20 cellular contexts compared by ENCODE assay signal in genomic region chr12:49543914-49544815, GRCh38. TPM values are rescaled to one million over a fixed set of nuclear protein-coding genes. Genes with fewer than 3 reads are reported as not detected.
DNase-seq lines count a peak whose midpoint lies in the region; ATAC-seq, FAIRE-seq and TF ChIP-seq lines count a peak whose summit lies in the region.
"Had no signal": no experiment of that assay in that cellular context is flagged by ENCODE, and none has a peak within 500 bp of the region (broad histone marks: within the 10 kb centered on the region; RNA-seq: fewer than 3 reads in every experiment).

No MANE protein-coding gene starts in this region.

- H3K36me3 ChIP-seq in HepG2 (replicated peaks in 1 of 2; ENCODE audit: control insufficient read depth in 1 of 2, insufficient read depth in 2 of 2, low read length in 2 of 2) (no peaks in the 10 kb centered on the region), tibial nerve (no peaks in the 10 kb centered on the region)
- H3K36me3 ChIP-seq: adrenal gland, cardiac muscle cell, pancreas, uterus had no signal

- H3K9ac ChIP-seq in HepG2 (ENCODE audit: insufficient read depth, low read depth, low read length): no peak overlapping the region

- H3K4me3 ChIP-seq in dorsolateral prefrontal cortex: peak overlapping the region in 2 of 59 donors; percentile 8 to 22
- peak overlapping the region in 2 of 3 experiments; percentile 25 to 70; a peak in 2 of 6 replicates for H3K4me3 ChIP-seq in HepG2 (replicated peaks in 1 of 3; ENCODE audit: insufficient read depth in 1 of 3, low read depth in 2 of 3, low read length in 3 of 3)
- no peak overlapping the region for H3K4me3 ChIP-seq in tibial nerve
- H3K4me3 ChIP-seq: adrenal gland, cardiac muscle cell, pancreas, uterus had no signal

- no peak for TF ChIP-seq RAD21 in HepG2 (CRISPR knock-in tag; IDR thresholded peaks at IDR 0.05)

- no peak for ATAC-seq in stimulated activated naive CD8-positive, alpha-beta T cell treated with anti-CD3 and anti-CD28 coated beads, Interleukin-15, amount 100 ng/mL, for 72 hours
- ATAC-seq in HepG2: no peak
- ATAC-seq: left lobe of liver, pancreas, T-helper 17 cell had no signal

- POLR2A ChIA-PET in HepG2 (lab: Yijun Ruan, JAX): interaction anchor here (0.6 kb wide), 1 partner anchor 12 kb away, joined by 3 read pairs; no protein-coding TSS in a partner anchor

- no peaks in the 10 kb centered on the region for H3K9me3 ChIP-seq in HepG2 (ENCODE audit: low read length)
- H3K9me3 ChIP-seq in tibial nerve: no peaks in the 10 kb centered on the region
- H3K9me3 ChIP-seq: adrenal gland, pancreas, uterus had no signal

- H2AFZ ChIP-seq in HepG2 (ENCODE audit: low read length): no peak overlapping the region

- 47% methylated on average over 15 of the region's 39 CpGs for WGBS in HepG2 (ENCODE audit: low lambda C conversion rate)
- 26% methylated on average over 27 to 30 of the region's 39 CpGs for WGBS in tibial nerve, 2 donors

- H3K4me1 Mint-ChIP-seq in stimulated activated naive CD8-positive, alpha-beta T cell treated with anti-CD3 and anti-CD28 coated beads, Interleukin-15, Interleukin-2, amounts not matched to agents 100 ng/mL and 50 ng/mL, for 24 hours (ENCODE audit: low read depth): peaks cover 37% of the 10 kb centered on the region
- H3K4me1 Mint-ChIP-seq in stimulated activated naive CD8-positive, alpha-beta T cell treated with anti-CD3 and anti-CD28 coated beads, Interleukin-15, amount 100 ng/mL, for 72 hours: peaks cover 77% of the 10 kb centered on the region
- H3K4me1 Mint-ChIP-seq in chondrocyte (ENCODE audit: low read depth): peaks cover 3% of the 10 kb centered on the region

- no TSS peak for BruUV-seq in HepG2 (replicated peaks; lab: Mats Ljungman, UMichigan)

- TF ChIP-seq EP300 in HepG2 (IDR thresholded peaks at IDR 0.05; ENCODE audit: low read depth in 2 of 2, low read length in 2 of 2) (no peak), HepG2 (CRISPR knock-in tag; IDR thresholded peaks at IDR 0.05; ENCODE audit: borderline replicate concordance) (no peak), tibial nerve (IDR thresholded peaks at IDR 0.05) (no peak)

- TF ChIP-seq POLR2A in HepG2 (IDR thresholded peaks at IDR 0.05; ENCODE audit: insufficient read depth in 1 of 2, low read depth in 2 of 2, low read length in 2 of 2): no peak
- no peak for TF ChIP-seq POLR2A in tibial nerve (IDR thresholded peaks at IDR 0.05)

- H3K4me3 Mint-ChIP-seq in stimulated activated naive CD8-positive, alpha-beta T cell treated with anti-CD3 and anti-CD28 coated beads, Interleukin-15, Interleukin-2, amounts not matched to agents 100 ng/mL and 50 ng/mL, for 24 hours: no peak overlapping the region
- H3K4me3 Mint-ChIP-seq in stimulated activated naive CD8-positive, alpha-beta T cell treated with anti-CD3 and anti-CD28 coated beads, Interleukin-15, amount 100 ng/mL, for 72 hours: no peak overlapping the region
- H3K4me3 Mint-ChIP-seq in chondrocyte (ENCODE audit: unreplicated experiment): no peak overlapping the region
- H3K4me3 Mint-ChIP-seq: HFFc6, T-helper 17 cell had no signal

- H3K27ac Mint-ChIP-seq in stimulated activated naive CD8-positive, alpha-beta T cell treated with anti-CD3 and anti-CD28 coated beads, Interleukin-15, Interleukin-2, amounts not matched to agents 100 ng/mL and 50 ng/mL, for 24 hours: peak overlapping the region; percentile 73
- H3K27ac Mint-ChIP-seq in stimulated activated naive CD8-positive, alpha-beta T cell treated with anti-CD3 and anti-CD28 coated beads, Interleukin-15, amount 100 ng/mL, for 72 hours: peak overlapping the region in 1 of 2 donors; percentile 16
- no peak overlapping the region for H3K27ac Mint-ChIP-seq in chondrocyte (ENCODE audit: unreplicated experiment)
- H3K27ac Mint-ChIP-seq: HFFc6 had no signal

- H3K36me3 Mint-ChIP-seq in stimulated activated naive CD8-positive, alpha-beta T cell treated with anti-CD3 and anti-CD28 coated beads, Interleukin-15, Interleukin-2, amounts not matched to agents 100 ng/mL and 50 ng/mL, for 24 hours (ENCODE audit: low read depth): no peaks in the 10 kb centered on the region
- no peaks in the 10 kb centered on the region for H3K36me3 Mint-ChIP-seq in chondrocyte (ENCODE audit: low read depth)

- H3K79me2 ChIP-seq in HepG2 (ENCODE audit: insufficient read depth, low read length): no peaks in the 10 kb centered on the region

- peak overlapping the region; percentile 83 for H3K4me2 ChIP-seq in HepG2 (ENCODE audit: low read depth, low read length)

- no peaks in the 10 kb centered on the region for H4K20me1 ChIP-seq in HepG2 (ENCODE audit: insufficient read depth, low read length)

- intact Hi-C loops in dorsolateral prefrontal cortex (cut with DNase I): no loop called here
- intact Hi-C loops in HepG2 (cut with micrococcal nuclease; ENCODE audit: unreplicated experiment): no loop called here

- no peak for TF ChIP-seq CTCF in dorsolateral prefrontal cortex (IDR thresholded peaks at IDR 0.05 in 54 of 56, conservative IDR thresholded peaks at IDR 0.05 in 2 of 56; ENCODE audit: low read depth in 1 of 56, partially characterized antibody in 56 of 56)
- TF ChIP-seq CTCF in HepG2 (CRISPR knock-in tag; IDR thresholded peaks at IDR 0.05): no peak
- no peak for TF ChIP-seq CTCF in chondrocyte (IDR thresholded peaks at IDR 0.05)
- no peak for TF ChIP-seq CTCF in tibial nerve (IDR thresholded peaks at IDR 0.05)

- CTCF ChIA-PET in HepG2 (lab: Yijun Ruan, JAX; ENCODE audit: low intra/inter-chr PET ratio, low total read pairs): no interaction called here

- in situ Hi-C loops in HepG2 (cut with HindIII; ENCODE audit: extremely low pct_ligation_motif_present, low pct_unique_long_range_greater_than_20kb): no loop called here

- FAIRE-seq in HepG2 (lab: Jason Lieb, UNC): no peak
- FAIRE-seq: GM12891, pancreas had no signal

- no peak for DNase-seq in stimulated activated naive CD8-positive, alpha-beta T cell treated with anti-CD3 and anti-CD28 coated beads, Interleukin-15, amount 100 ng/mL, for 72 hours
- DNase-seq in dorsolateral prefrontal cortex (peak in 6 of 10 donors; percentile 23 to 81 (median 62)), HepG2 (ENCODE audit: low spot score) (no peak), chondrocyte (ENCODE audit: low spot score) (no peak), tibial nerve (ENCODE audit: low spot score in 2 of 2) (no peak)
- no peak for DNase-seq in activated naive CD4-positive, alpha-beta T cell treated with anti-CD3 and anti-CD28 coated beads, Interleukin-2, amount 50 U/mL, for 16 hours
- no peak for DNase-seq in stimulated activated CD4-positive, alpha-beta T cell treated with anti-CD3 and anti-CD28 coated beads, Interleukin-15, amount 100 ng/mL, for 24 hours
- DNase-seq: adrenal gland; effector memory CD4-positive, alpha-beta T cell; GDM1; HFFc6; NCI-H1105; NCI-H526 treated with DMSO at 0.1 percent for 48 hours; T-helper 17 cell; uterus had no signal

- peaks cover 25% of the 10 kb centered on the region for H3K27me3 Mint-ChIP-seq in stimulated activated naive CD8-positive, alpha-beta T cell treated with anti-CD3 and anti-CD28 coated beads, Interleukin-15, Interleukin-2, amounts not matched to agents 100 ng/mL and 50 ng/mL, for 24 hours
- H3K27me3 Mint-ChIP-seq in stimulated activated naive CD8-positive, alpha-beta T cell treated with anti-CD3 and anti-CD28 coated beads, Interleukin-15, amount 100 ng/mL, for 72 hours: peaks cover 24% of the 10 kb centered on the region
- H3K27me3 Mint-ChIP-seq in chondrocyte (ENCODE audit: low read depth): peaks cover 30% of the 10 kb centered on the region

- no peaks in the 10 kb centered on the region for H3K9me3 Mint-ChIP-seq in stimulated activated naive CD8-positive, alpha-beta T cell treated with anti-CD3 and anti-CD28 coated beads, Interleukin-15, Interleukin-2, amounts not matched to agents 100 ng/mL and 50 ng/mL, for 24 hours
- no peaks in the 10 kb centered on the region for H3K9me3 Mint-ChIP-seq in stimulated activated naive CD8-positive, alpha-beta T cell treated with anti-CD3 and anti-CD28 coated beads, Interleukin-15, amount 100 ng/mL, for 72 hours
- H3K9me3 Mint-ChIP-seq in chondrocyte (ENCODE audit: low read depth): no peaks in the 10 kb centered on the region
- H3K9me3 Mint-ChIP-seq: HFFc6 had no signal

- H3K27ac ChIP-seq in dorsolateral prefrontal cortex (peak overlapping the region in 36 of 59 donors; percentile 12 to 74 (median 44)), HepG2 (ENCODE audit: extremely low read length, insufficient read depth, low read length) (no peak overlapping the region), tibial nerve (no peak overlapping the region)
- H3K27ac ChIP-seq: adrenal gland, cardiac muscle cell, pancreas, uterus had no signal

- H3K27me3 ChIP-seq in dorsolateral prefrontal cortex (peaks cover 0 to 3% (median 0%) of the 10 kb centered on the region in 45 donors), HepG2 (ENCODE audit: control insufficient read depth in 1 of 2, insufficient read depth in 2 of 2, low read length in 2 of 2) (peaks cover 6 to 28% of the 10 kb centered on the region in 2 experiments), tibial nerve (peaks cover 0 to 79% of the 10 kb centered on the region in 2 donors)
- H3K27me3 ChIP-seq: pancreas, uterus had no signal

- peaks cover 86% of the 10 kb centered on the region for H3K4me1 ChIP-seq in HepG2 (ENCODE audit: insufficient read depth, low read length)
- H3K4me1 ChIP-seq in tibial nerve: peaks cover 0 to 17% (median 8%) of the 10 kb centered on the region in 4 donors
- H3K4me1 ChIP-seq: pancreas, uterus had no signal

RNA-seq across cellular contexts. Expression of gene KCNH3, which starts 5.3 kb away (rescaled TPM):
- total RNA-seq in dorsolateral prefrontal cortex (100 to 1,000 TPM in 36 of 120 experiments, 10 to 100 TPM in 84; 31.1 to 139 (median 94.3) TPM), HepG2 (2016; rRNA removed; fragmentation: Illumina TruSeq; extraction: Trizol) (0.07 and 0.13 TPM in 2 replicates), chondrocyte (0.10 to 0.27 TPM in 2 of 3 replicates, not detected in the other), tibial nerve (under 1 TPM in 2 of 4 donors, not detected in 2; 0.21 to 0.30 TPM)
- not detected in 2 replicates for total RNA-seq in HepG2 (2016; cell fraction: cytosol; rRNA removed; fragmentation: Illumina TruSeq; extraction: Trizol; ENCODE audit: low read depth)
- total RNA-seq in HepG2 (2016; cell fraction: insoluble cytoplasmic fraction; rRNA removed; fragmentation: Illumina TruSeq; extraction: Trizol): 0.06 and 0.09 TPM in 2 replicates
- total RNA-seq in HepG2 (2016; cell fraction: membrane; rRNA removed; fragmentation: Illumina TruSeq; extraction: Trizol): not detected in 2 replicates
- total RNA-seq in HepG2 (2016; cell fraction: nucleus; rRNA removed; fragmentation: Illumina TruSeq; extraction: Trizol): not detected in 2 replicates
- polyA plus RNA-seq in HepG2 (2011; rRNA removed): 0.01 and 0.03 TPM in 2 replicates
- polyA plus RNA-seq in HepG2 (2011; cell fraction: cytosol; rRNA removed): 0.04 TPM in 1 of 2 replicates, not detected in the other
- polyA plus RNA-seq in HepG2 (2011; cell fraction: nucleus; rRNA removed): 0.05 and 0.23 TPM in 2 replicates
- polyA plus RNA-seq in HepG2 (2012): 0.08 TPM in 1 of 2 replicates, not detected in the other
- polyA plus RNA-seq in HepG2 (2016; cell fraction: cytosol; fragmentation: Illumina TruSeq; extraction: Trizol; ENCODE audit: low read depth): not detected in 2 replicates
- not detected in 2 replicates for polyA plus RNA-seq in HepG2 (2016; cell fraction: insoluble cytoplasmic fraction; fragmentation: Illumina TruSeq; extraction: Trizol; ENCODE audit: low read depth)
- 0.32 TPM in 1 of 2 replicates, not detected in the other for polyA plus RNA-seq in HepG2 (2016; cell fraction: membrane; fragmentation: Illumina TruSeq; extraction: Trizol; ENCODE audit: low read depth)
- polyA plus RNA-seq in HepG2 (2016; cell fraction: nucleus; fragmentation: Illumina TruSeq; extraction: Trizol; ENCODE audit: insufficient read depth, low read depth): 0.48 TPM in 1 of 2 replicates, not detected in the other
- polyA minus RNA-seq in HepG2 (2011; rRNA and poly(A)+ RNA removed; ENCODE audit: low replicate concordance): not detected in 2 replicates
- polyA minus RNA-seq in HepG2 (2011; cell fraction: cytosol; rRNA and poly(A)+ RNA removed): not detected in 2 replicates
- polyA minus RNA-seq in HepG2 (2011; cell fraction: nucleus; rRNA and poly(A)+ RNA removed): not detected in 2 replicates

RNA-seq across cellular contexts. Expression of gene MCRS1, which starts 23.8 kb away (rescaled TPM):
- total RNA-seq in dorsolateral prefrontal cortex (10 to 100 TPM; 42.9 to 84.1 (median 60.3) TPM), HepG2 (2016; rRNA removed; fragmentation: Illumina TruSeq; extraction: Trizol) (66.3 and 76.8 TPM in 2 replicates), chondrocyte (44.9 to 55.9 TPM (median 47.2 TPM) in 3 replicates), tibial nerve (10 to 100 TPM; 42.0 to 67.2 (median 64.5) TPM)
- 32.9 and 37.0 TPM in 2 replicates for total RNA-seq in HepG2 (2016; cell fraction: cytosol; rRNA removed; fragmentation: Illumina TruSeq; extraction: Trizol; ENCODE audit: low read depth)
- total RNA-seq in HepG2 (2016; cell fraction: insoluble cytoplasmic fraction; rRNA removed; fragmentation: Illumina TruSeq; extraction: Trizol): 64.5 and 67.8 TPM in 2 replicates
- 57.5 and 79.5 TPM in 2 replicates for total RNA-seq in HepG2 (2016; cell fraction: membrane; rRNA removed; fragmentation: Illumina TruSeq; extraction: Trizol)
- total RNA-seq in HepG2 (2016; cell fraction: nucleus; rRNA removed; fragmentation: Illumina TruSeq; extraction: Trizol): 53.8 and 61.6 TPM in 2 replicates
- 51.0 and 51.1 TPM in 2 replicates for polyA plus RNA-seq in HepG2 (2011; rRNA removed)
- polyA plus RNA-seq in HepG2 (2011; cell fraction: cytosol; rRNA removed): 42.1 and 59.2 TPM in 2 replicates
- polyA plus RNA-seq in HepG2 (2011; cell fraction: nucleus; rRNA removed): 183 and 211 TPM in 2 replicates
- 23.8 and 25.1 TPM in 2 replicates for polyA plus RNA-seq in HepG2 (2012)
- polyA plus RNA-seq in HepG2 (2016; cell fraction: cytosol; fragmentation: Illumina TruSeq; extraction: Trizol; ENCODE audit: low read depth): 23.7 and 32.2 TPM in 2 replicates
- polyA plus RNA-seq in HepG2 (2016; cell fraction: insoluble cytoplasmic fraction; fragmentation: Illumina TruSeq; extraction: Trizol; ENCODE audit: low read depth): 64.6 and 74.5 TPM in 2 replicates
- 48.0 and 61.2 TPM in 2 replicates for polyA plus RNA-seq in HepG2 (2016; cell fraction: membrane; fragmentation: Illumina TruSeq; extraction: Trizol; ENCODE audit: low read depth)
- polyA plus RNA-seq in HepG2 (2016; cell fraction: nucleus; fragmentation: Illumina TruSeq; extraction: Trizol; ENCODE audit: insufficient read depth, low read depth): 102 and 107 TPM in 2 replicates
- 111 and 194 TPM in 2 replicates for polyA minus RNA-seq in HepG2 (2011; rRNA and poly(A)+ RNA removed; ENCODE audit: low replicate concordance)
- polyA minus RNA-seq in HepG2 (2011; cell fraction: cytosol; rRNA and poly(A)+ RNA removed): 18.1 and 20.3 TPM in 2 replicates
- 29.8 and 41.8 TPM in 2 replicates for polyA minus RNA-seq in HepG2 (2011; cell fraction: nucleus; rRNA and poly(A)+ RNA removed)

Comparison
In these comparisons a context has a peak if more than half of its experiments do, and no peak if none do; other contexts are left out.
1. DNase-seq: peak in dorsolateral prefrontal cortex (6 of 10); none in stimulated activated naive CD8-positive, alpha-beta T cell treated with anti-CD3 and anti-CD28 coated beads, Interleukin-15, amount 100 ng/mL, for 72 hours (0 of 2), HepG2 (single experiment), activated naive CD4-positive, alpha-beta T cell treated with anti-CD3 and anti-CD28 coated beads, Interleukin-2, amount 50 U/mL, for 16 hours (single experiment), stimulated activated CD4-positive, alpha-beta T cell treated with anti-CD3 and anti-CD28 coated beads, Interleukin-15, amount 100 ng/mL, for 24 hours (single experiment), chondrocyte (single experiment) and tibial nerve (0 of 2).
2. H3K27ac ChIP-seq: peak in dorsolateral prefrontal cortex (36 of 59); none in HepG2 (single experiment) and tibial nerve (0 of 4).
3. H3K4me3 ChIP-seq: peak in HepG2 (2 of 3); none in tibial nerve (0 of 4).
4. RNA of gene KCNH3, which starts 5.3 kb away (total RNA-seq): 31.1 to 139 TPM in dorsolateral prefrontal cortex; 0.10 to 0.27 TPM in chondrocyte, 0.21 to 0.30 TPM in tibial nerve and 0.06 to 0.13 TPM in HepG2; every median in the first group is over 10 times any median in the second.